Comparison of ENCODE assay signal across 11 cellular contexts in the genomic region with DNA sequence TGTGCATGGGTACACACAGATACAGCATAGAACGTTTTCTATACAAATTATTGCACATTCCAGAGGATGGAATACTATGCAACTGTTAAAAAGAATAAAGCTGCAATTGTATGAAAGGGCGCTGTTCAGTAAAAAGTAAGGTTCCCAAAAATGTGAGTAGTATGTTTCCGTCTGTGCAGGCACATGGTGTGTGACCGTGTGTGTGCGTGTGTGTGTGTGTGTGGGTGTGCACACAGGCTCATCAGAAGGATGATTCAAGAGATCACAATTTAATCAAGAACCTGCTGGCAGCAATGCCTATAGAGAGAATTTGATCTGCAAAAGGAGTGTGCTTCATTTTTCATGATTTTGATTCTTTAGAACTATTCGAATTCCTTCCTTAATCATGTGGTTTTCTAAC.
DNase-seq lines count a peak whose midpoint lies in the region; TF ChIP-seq lines count a peak whose summit lies in the region.
"Had no signal": no experiment of that assay in that cellular context is flagged by ENCODE, and none has a peak within 500 bp of the region (broad histone marks: within the 10 kb centered on the region; RNA-seq: fewer than 3 reads in every experiment).

No MANE protein-coding gene starts in this region.

- CTCF ChIA-PET in activated CD4-positive, alpha-beta memory T cell treated with anti-CD3 and anti-CD28 coated beads for 36 hours (lab: Charles Lee), result interaction anchor here (2.0 to 4.5 kb wide), 2 partner anchors 11 to 128 kb away, joined by 7 to 21 read pairs; no protein-coding TSS in a partner anchor

- H3K36me3 Mint-ChIP-seq in activated CD4-positive, alpha-beta memory T cell treated with anti-CD3 and anti-CD28 coated beads for 36 hours, result peaks cover 43% of the 10 kb centered on the region
- no peaks in the 10 kb centered on the region for H3K36me3 Mint-ChIP-seq in chondrocyte (ENCODE audit: low read depth)

- peaks cover 13% of the 10 kb centered on the region for H3K9me3 Mint-ChIP-seq in activated CD4-positive, alpha-beta memory T cell treated with anti-CD3 and anti-CD28 coated beads for 36 hours
- no peaks in the 10 kb centered on the region for H3K9me3 Mint-ChIP-seq in chondrocyte (ENCODE audit: low read depth)

- POLR2A ChIA-PET in activated CD4-positive, alpha-beta memory T cell treated with anti-CD3 and anti-CD28 coated beads for 36 hours (lab: Charles Lee), result interaction anchor here (0.6 to 1.3 kb wide), 3 partner anchors 11 to 341 kb away, joined by 3 read pairs; no protein-coding TSS in a partner anchor

- H3K4me1 Mint-ChIP-seq in activated CD4-positive, alpha-beta memory T cell treated with anti-CD3 and anti-CD28 coated beads for 36 hours (ENCODE audit: low read depth), result peaks cover 99% of the 10 kb centered on the region
- peaks cover 29% of the 10 kb centered on the region for H3K4me1 Mint-ChIP-seq in chondrocyte (ENCODE audit: low read depth)
- H3K4me1 Mint-ChIP-seq: endodermal cell had no signal

- intact Hi-C loops in activated CD4-positive, alpha-beta memory T cell treated with anti-CD3 and anti-CD28 coated beads for 36 hours (cut with micrococcal nuclease), result loop anchor here (2.0 to 5.0 kb wide), 3 partner anchors 69 to 561 kb away; no protein-coding TSS in a partner anchor

- peak; percentile 56 for DNase-seq in activated T-cell treated with anti-CD3 and anti-CD28 coated beads for 24 hours (ENCODE audit: low read depth)
- no peak for DNase-seq in activated T-cell treated with anti-CD3 and anti-CD28 coated beads, Interleukin-2, amount 50 U/mL, for 1 hour
- DNase-seq in activated CD4-positive, alpha-beta memory T cell treated with anti-CD3 and anti-CD28 coated beads for 36 hours, result peak; percentile 73
- no peak for DNase-seq in chondrocyte (ENCODE audit: low spot score)
- DNase-seq in stimulated activated CD4-positive, alpha-beta T cell treated with anti-CD3 and anti-CD28 coated beads, Interleukin-4, amount 100 ng/mL, for 24 hours, result peak; percentile 70
- no peak for DNase-seq in NCI-H1092 (lab: John Stamatoyannopoulos, UW)
- no peak for DNase-seq in kidney glomerular epithelial cell (lab: John Stamatoyannopoulos, UW)
- DNase-seq in hepatic stellate cell (ENCODE audit: low spot score), result no peak
- DNase-seq: aorta, endodermal cell, NCI-H446 had no signal

- no peak for TF ChIP-seq CTCF in chondrocyte (IDR thresholded peaks at IDR 0.05)

- H3K27me3 Mint-ChIP-seq in activated CD4-positive, alpha-beta memory T cell treated with anti-CD3 and anti-CD28 coated beads for 36 hours, result no peaks in the 10 kb centered on the region
- H3K27me3 Mint-ChIP-seq in chondrocyte (ENCODE audit: low read depth), result no peaks in the 10 kb centered on the region

- peak overlapping the region; percentile 100 for H3K27ac Mint-ChIP-seq in activated CD4-positive, alpha-beta memory T cell treated with anti-CD3 and anti-CD28 coated beads for 36 hours
- peak overlapping the region; percentile 93 for H3K27ac Mint-ChIP-seq in chondrocyte (ENCODE audit: unreplicated experiment)
- H3K27ac Mint-ChIP-seq: endodermal cell had no signal

- H3K4me3 Mint-ChIP-seq in activated CD4-positive, alpha-beta memory T cell treated with anti-CD3 and anti-CD28 coated beads for 36 hours, result peak overlapping the region; percentile 50
- no peak overlapping the region for H3K4me3 Mint-ChIP-seq in chondrocyte (ENCODE audit: unreplicated experiment)
- H3K4me3 Mint-ChIP-seq: endodermal cell had no signal

Comparison
In these comparisons a context has a peak if more than half of its experiments do, and no peak if none do; other contexts are left out.
1. DNase-seq: peak in activated T-cell treated with anti-CD3 and anti-CD28 coated beads for 24 hours (single experiment), activated CD4-positive, alpha-beta memory T cell treated with anti-CD3 and anti-CD28 coated beads for 36 hours (single experiment) and stimulated activated CD4-positive, alpha-beta T cell treated with anti-CD3 and anti-CD28 coated beads, Interleukin-4, amount 100 ng/mL, for 24 hours (single experiment); none in activated T-cell treated with anti-CD3 and anti-CD28 coated beads, Interleukin-2, amount 50 U/mL, for 1 hour (single experiment), chondrocyte (single experiment), NCI-H1092 (single experiment), kidney glomerular epithelial cell (single experiment) and hepatic stellate cell (single experiment).